Comparison of ENCODE assay signal across 1 cellular context in genomic region chr22:22425783-22426624, GRCh38.
TF ChIP-seq lines count a peak whose summit lies in the region.

No MANE protein-coding gene starts in this region.

TF ChIP-seq in HepG2, 621 proteins besides CTCF, POLR2A, EP300 and RAD21 (continued from another document and continues in another):
- no peak for TF ChIP-seq ZBTB49 (CRISPR knock-in tag; IDR thresholded peaks at IDR 0.05; ENCODE audit: borderline replicate concordance)
- TF ChIP-seq NFKB2 (CRISPR knock-in tag; IDR thresholded peaks at IDR 0.05; ENCODE audit: borderline replicate concordance), result peak; percentile 68; the same call in 1 of the 2 replicates
- TF ChIP-seq ZNF343 (CRISPR knock-in tag; IDR thresholded peaks at IDR 0.05), result no peak
- no peak for TF ChIP-seq SIN3A (IDR thresholded peaks at IDR 0.05; ENCODE audit: borderline replicate concordance, low read depth, low read length)
- TF ChIP-seq KAT8 (CRISPR knock-in tag; IDR thresholded peaks at IDR 0.05), result no peak; the same call in 1 of the 2 replicates
- peak; percentile 67 for TF ChIP-seq SALL1 (CRISPR knock-in tag; IDR thresholded peaks at IDR 0.05)
- no peak for TF ChIP-seq UBTF (CRISPR knock-in tag; IDR thresholded peaks at IDR 0.05)
- TF ChIP-seq PITX1 (CRISPR knock-in tag; IDR thresholded peaks at IDR 0.05), result no peak
- TF ChIP-seq HNF4G (IDR thresholded peaks at IDR 0.05; ENCODE audit: borderline replicate concordance, low read depth, low read length), result no peak
- peak; percentile 15; the same call in 1 of the 2 replicates for TF ChIP-seq HNF4G (CRISPR knock-in tag; IDR thresholded peaks at IDR 0.05; ENCODE audit: borderline replicate concordance, low read depth)
- no peak for TF ChIP-seq ZNF512 (CRISPR knock-in tag; IDR thresholded peaks at IDR 0.05)
- no peak for TF ChIP-seq ZNF510 (CRISPR knock-in tag; IDR thresholded peaks at IDR 0.05; ENCODE audit: low read depth)
- no peak for TF ChIP-seq ZNF597 (CRISPR knock-in tag; IDR thresholded peaks at IDR 0.05)
- no peak for TF ChIP-seq LBX2 (CRISPR knock-in tag; IDR thresholded peaks at IDR 0.05; ENCODE audit: borderline replicate concordance)
- no peak for TF ChIP-seq PCBP1 (IDR thresholded peaks at IDR 0.05; ENCODE audit: borderline replicate concordance, low read depth, low read length)
- TF ChIP-seq THYN1 (CRISPR knock-in tag; IDR thresholded peaks at IDR 0.05; ENCODE audit: borderline replicate concordance, low read depth), result no peak
- TF ChIP-seq SRF (IDR thresholded peaks at IDR 0.05; ENCODE audit: low read depth, low read length), result no peak
- TF ChIP-seq IRX3 (CRISPR knock-in tag; IDR thresholded peaks at IDR 0.05; ENCODE audit: borderline replicate concordance, low read depth), result no peak
- TF ChIP-seq DMTF1 (CRISPR knock-in tag; IDR thresholded peaks at IDR 0.05), result no peak
- TF ChIP-seq DNMT3B (CRISPR knock-in tag; conservative IDR thresholded peaks at IDR 0.05), result no peak
- no peak for TF ChIP-seq SIN3B (IDR thresholded peaks at IDR 0.05; ENCODE audit: low read length)
- TF ChIP-seq HIVEP1 (CRISPR knock-in tag; IDR thresholded peaks at IDR 0.05), result no peak
- 0 out of 2 replicates have a peak, but pooled peaks have one; percentile 23 for TF ChIP-seq ELF4 (CRISPR knock-in tag; IDR thresholded peaks at IDR 0.05; ENCODE audit: borderline replicate concordance)
- no peak for TF ChIP-seq ZNF12 (CRISPR knock-in tag; IDR thresholded peaks at IDR 0.05)
- 0 out of 4 replicates have a peak, but pooled peaks of 1 of the 2 experiments have one; percentile 25 for TF ChIP-seq KLF16 (CRISPR knock-in tag; IDR thresholded peaks at IDR 0.05)
- no peak for TF ChIP-seq ZNF878 (CRISPR knock-in tag; IDR thresholded peaks at IDR 0.05)
- TF ChIP-seq RERE (CRISPR knock-in tag; IDR thresholded peaks at IDR 0.05; ENCODE audit: low read depth), result no peak
- no peak for TF ChIP-seq SCMH1 (CRISPR knock-in tag; IDR thresholded peaks at IDR 0.05; ENCODE audit: borderline replicate concordance)
- TF ChIP-seq FOXO1 (CRISPR knock-in tag; IDR thresholded peaks at IDR 0.05), result peak; percentile 93
- TF ChIP-seq ZNF674 (CRISPR knock-in tag; IDR thresholded peaks at IDR 0.05; ENCODE audit: low read depth), result no peak
- TF ChIP-seq AGO2 (optimal IDR thresholded peaks at IDR 0.05; ENCODE audit: low read depth, low read length), result no peak
- TF ChIP-seq ZKSCAN5 (CRISPR knock-in tag; IDR thresholded peaks at IDR 0.05), result no peak
- 0 out of 2 replicates have a peak, but pooled peaks have one; percentile 27 for TF ChIP-seq SATB2 (CRISPR knock-in tag; IDR thresholded peaks at IDR 0.05)
- no peak for TF ChIP-seq RFX3 (CRISPR knock-in tag; IDR thresholded peaks at IDR 0.05)
- TF ChIP-seq SNAPC4 (CRISPR knock-in tag; IDR thresholded peaks at IDR 0.05), result no peak
- TF ChIP-seq ZNF280B (CRISPR knock-in tag; IDR thresholded peaks at IDR 0.05; ENCODE audit: borderline replicate concordance), result no peak
- no peak for TF ChIP-seq ARID2 (CRISPR knock-in tag; IDR thresholded peaks at IDR 0.05; ENCODE audit: borderline replicate concordance)
